Comparison of ENCODE assay signal across 1 cellular context in genomic region chr17:64975318-64976087, GRCh38.
TF ChIP-seq lines count a peak whose summit lies in the region.

No MANE protein-coding gene starts in this region.

TF ChIP-seq in HEK293, 187 proteins besides CTCF, POLR2A, EP300 and RAD21 (continued from another document and continues in another):
- TF ChIP-seq ZNF561 (tag by site-specific recombination; IDR thresholded peaks at IDR 0.05; ENCODE audit: borderline replicate concordance) = no peak
- TF ChIP-seq PATZ1 (tag by site-specific recombination; IDR thresholded peaks at IDR 0.05) = peak; percentile 75
- TF ChIP-seq ZBTB20 (tag by site-specific recombination; IDR thresholded peaks at IDR 0.05) = peak; percentile 33; the same call in 1 of the 2 replicates
- TF ChIP-seq ZFHX2 (tag by site-specific recombination; conservative IDR thresholded peaks at IDR 0.05) = peak; percentile 95
- no peak for TF ChIP-seq GFI1B (tag by site-specific recombination; IDR thresholded peaks at IDR 0.05)
- no peak for TF ChIP-seq ZNF747 (tag by site-specific recombination; IDR thresholded peaks at IDR 0.05)
- no peak for TF ChIP-seq ZNF416 (tag by site-specific recombination; IDR thresholded peaks at IDR 0.05)
- no peak for TF ChIP-seq ZNF239 (tag by site-specific recombination; IDR thresholded peaks at IDR 0.05)
- TF ChIP-seq ZNF701 (tag by site-specific recombination; IDR thresholded peaks at IDR 0.05) = no peak
- no peak for TF ChIP-seq SETDB1 (IDR thresholded peaks at IDR 0.05; ENCODE audit: insufficient read length, low read length)
- TF ChIP-seq ZFP37 (tag by site-specific recombination; IDR thresholded peaks at IDR 0.05) = peak; percentile 89
- TF ChIP-seq ZNF362 (tag by site-specific recombination; IDR thresholded peaks at IDR 0.05) = no peak
- no peak for TF ChIP-seq ZNF449 (tag by site-specific recombination; IDR thresholded peaks at IDR 0.05)
- no peak for TF ChIP-seq ZNF677 (tag by site-specific recombination; IDR thresholded peaks at IDR 0.05)
- peak; percentile 91 for TF ChIP-seq EGR2 (tag by site-specific recombination; IDR thresholded peaks at IDR 0.05; ENCODE audit: low read depth)
- TF ChIP-seq ZNF23 (tag by site-specific recombination; IDR thresholded peaks at IDR 0.05; ENCODE audit: borderline replicate concordance) = no peak
- no peak for TF ChIP-seq ZNF585B (tag by site-specific recombination; IDR thresholded peaks at IDR 0.05)
- no peak for TF ChIP-seq ZNF169 (tag by site-specific recombination; IDR thresholded peaks at IDR 0.05)
- TF ChIP-seq ZNF830 (tag by site-specific recombination; IDR thresholded peaks at IDR 0.05; ENCODE audit: low read depth) = no peak
- TF ChIP-seq PBX3 (CRISPR knock-in tag; IDR thresholded peaks at IDR 0.05) = peak; percentile 88
- TF ChIP-seq YY1 (tag by site-specific recombination; IDR thresholded peaks at IDR 0.05) = 0 out of 2 replicates have a peak, but pooled peaks have one; percentile 34
- TF ChIP-seq ZNF518A (tag by site-specific recombination; conservative IDR thresholded peaks at IDR 0.05; ENCODE audit: low read depth) = no peak
- no peak for TF ChIP-seq RBAK (tag by site-specific recombination; IDR thresholded peaks at IDR 0.05)
- TF ChIP-seq ZNF140 (tag by site-specific recombination; IDR thresholded peaks at IDR 0.05) = no peak
- no peak for TF ChIP-seq ZNF549 (tag by site-specific recombination; IDR thresholded peaks at IDR 0.05)
- peak; percentile 64 for TF ChIP-seq ZFP69B (tag by site-specific recombination; IDR thresholded peaks at IDR 0.05)
- TF ChIP-seq ATF2 (tag by site-specific recombination; IDR thresholded peaks at IDR 0.05; ENCODE audit: low read depth) = no peak
- TF ChIP-seq ZNF214 (tag by site-specific recombination; IDR thresholded peaks at IDR 0.05; ENCODE audit: borderline replicate concordance) = no peak
- TF ChIP-seq ZNF26 (tag by site-specific recombination; IDR thresholded peaks at IDR 0.05) = no peak
- no peak for TF ChIP-seq PRDM2 (tag by site-specific recombination; IDR thresholded peaks at IDR 0.05; ENCODE audit: borderline replicate concordance)
- TF ChIP-seq KLF9 (tag by site-specific recombination; IDR thresholded peaks at IDR 0.05; ENCODE audit: low read depth) = peak; percentile 100
- TF ChIP-seq ZNF621 (tag by site-specific recombination; IDR thresholded peaks at IDR 0.05) = no peak
- TF ChIP-seq ZNF670 (tag by site-specific recombination; IDR thresholded peaks at IDR 0.05; ENCODE audit: low read depth) = no peak
- no peak for TF ChIP-seq ZNF529 (tag by site-specific recombination; IDR thresholded peaks at IDR 0.05; ENCODE audit: insufficient replicate concordance)
- 0 out of 2 replicates have a peak, but pooled peaks have one; percentile 34 for TF ChIP-seq ZNF76 (tag by site-specific recombination; IDR thresholded peaks at IDR 0.05; ENCODE audit: borderline replicate concordance, low read depth)
- no peak for TF ChIP-seq BCL6B (tag by site-specific recombination; IDR thresholded peaks at IDR 0.05)
- 0 out of 2 replicates have a peak, but pooled peaks have one; percentile 55 for TF ChIP-seq ZNF24 (tag by site-specific recombination; IDR thresholded peaks at IDR 0.05)
- no peak for TF ChIP-seq HOXD13 (CRISPR knock-in tag; IDR thresholded peaks at IDR 0.05; ENCODE audit: borderline replicate concordance)
- no peak for TF ChIP-seq ZNF623 (tag by site-specific recombination; IDR thresholded peaks at IDR 0.05)
- no peak for TF ChIP-seq ZNF121 (tag by site-specific recombination; IDR thresholded peaks at IDR 0.05)
